In the genomic region with DNA sequence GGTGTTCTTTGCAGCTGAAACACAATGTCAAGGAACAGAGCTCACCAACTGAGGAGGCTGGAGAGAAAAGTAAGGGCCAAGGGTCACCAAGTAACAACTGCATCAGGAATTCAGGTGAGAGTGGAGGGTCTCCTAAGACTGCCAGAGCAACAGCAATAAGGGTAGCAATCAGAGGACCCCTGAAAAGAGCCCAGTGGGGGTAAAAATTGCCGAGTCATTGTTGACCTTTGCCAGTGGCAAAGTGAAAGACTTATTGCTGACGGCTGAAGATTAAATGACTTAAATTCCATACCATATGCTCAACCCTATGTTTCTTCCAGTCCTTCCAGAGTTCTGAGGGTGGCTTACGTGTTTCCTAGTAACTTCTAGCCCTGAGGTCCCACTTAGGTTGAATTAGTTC, we compare ENCODE assay signal across 16 cellular contexts. TPM values are rescaled to one million over a fixed set of nuclear protein-coding genes. Genes with fewer than 3 reads are reported as not detected.
DNase-seq lines count a peak whose midpoint lies in the region; ATAC-seq and TF ChIP-seq lines count a peak whose summit lies in the region.
"Had no signal": no experiment of that assay in that cellular context is flagged by ENCODE, and none has a peak within 500 bp of the region (broad histone marks: within the 10 kb centered on the region; RNA-seq: fewer than 3 reads in every experiment).

No MANE protein-coding gene starts in this region.

- H3K27ac ChIP-seq in GM23338 (ENCODE audit: low read depth) (no peak overlapping the region), WERI-Rb-1 (peak overlapping the region; percentile 53)
- H3K27ac ChIP-seq: HL-60 had no signal

- H3K4me3 ChIP-seq in GM23338 = no peak overlapping the region
- no peak overlapping the region for H3K4me3 ChIP-seq in WERI-Rb-1 (ENCODE audit: low read depth, low read length)

- no peaks in the 10 kb centered on the region for H4K20me1 ChIP-seq in GM23338 (replicated peaks; ENCODE audit: insufficient read depth)

- no peaks in the 10 kb centered on the region for H3K9me3 Mint-ChIP-seq in GM23338
- H3K9me3 Mint-ChIP-seq in nephron = peaks cover 2% of the 10 kb centered on the region

- H3K4me1 Mint-ChIP-seq in GM23338 = peaks cover 16% of the 10 kb centered on the region
- peaks cover 80% of the 10 kb centered on the region for H3K4me1 Mint-ChIP-seq in nephron
- H3K4me1 Mint-ChIP-seq: CD4-positive, CD25-positive, alpha-beta regulatory T cell had no signal

- H3K4me3 Mint-ChIP-seq in GM23338 (no peak overlapping the region), nephron (no peak overlapping the region)
- H3K4me3 Mint-ChIP-seq: CD4-positive, CD25-positive, alpha-beta regulatory T cell had no signal

- H3K4me2 ChIP-seq in GM23338 = no peak overlapping the region

- DNase-seq in GM23338 (ENCODE audit: low spot score) (no peak), NCI-H524 (lab: John Stamatoyannopoulos, UW) (peak; percentile 3 to 77), WERI-Rb-1 (peak; percentile 21), sciatic nerve (ENCODE audit: low spot score) (no peak), mesenteric fat pad (ENCODE audit: low spot score) (no peak)
- DNase-seq: CD4-positive, CD25-positive, alpha-beta regulatory T cell; DMS79 treated with DMSO at 0.1 percent for 48 hours; H7; NCI-H1105; NCI-H2029 treated with DMSO at 0.1 percent for 48 hours; NCI-H526 treated with DMSO at 0.1 percent for 48 hours; SIG-M5 had no signal

- H3K36me3 Mint-ChIP-seq in GM23338 (ENCODE audit: low read depth) (no peaks in the 10 kb centered on the region), nephron (ENCODE audit: low read depth) (peaks cover 4% of the 10 kb centered on the region)
- H3K36me3 Mint-ChIP-seq: CD4-positive, CD25-positive, alpha-beta regulatory T cell had no signal

- no peaks in the 10 kb centered on the region for H3K79me2 ChIP-seq in GM23338 (replicated peaks; ENCODE audit: insufficient read depth)

- H2AFZ ChIP-seq in GM23338 = peak overlapping the region; percentile 61

- H3K27me3 ChIP-seq in GM23338 (ENCODE audit: insufficient read depth) (no peaks in the 10 kb centered on the region), WERI-Rb-1 (ENCODE audit: insufficient read depth, low read depth, severe bottlenecking) (no peaks in the 10 kb centered on the region)

- ATAC-seq in GM23338 (no peak), sciatic nerve (no peak), GM18511 (IDR thresholded peaks at IDR 0.05; ENCODE audit: unreplicated experiment) (no peak)
- ATAC-seq: SK-N-SH treated with all-trans-retinoic acid at 6 μM for 48 hours had no signal

- peaks cover 2% of the 10 kb centered on the region for H3K9me3 ChIP-seq in WERI-Rb-1 (ENCODE audit: severe bottlenecking)

- H3K27ac Mint-ChIP-seq in GM23338 (0 out of 2 replicates have a peak overlapping the region, but pooled peaks have one; percentile 19), nephron (peak overlapping the region in 2 of 3 experiments; percentile 7 to 21)
- H3K27ac Mint-ChIP-seq: CD4-positive, CD25-positive, alpha-beta regulatory T cell had no signal

- peaks cover 5% of the 10 kb centered on the region; the same call in 1 of the 2 replicates for H3K9me2 ChIP-seq in GM23338 (ENCODE audit: insufficient read depth)

- H3K27me3 Mint-ChIP-seq in GM23338 (ENCODE audit: insufficient read depth, low read depth, poor library complexity) = no peaks in the 10 kb centered on the region
- H3K27me3 Mint-ChIP-seq in nephron (ENCODE audit: low read depth) = no peaks in the 10 kb centered on the region
- H3K27me3 Mint-ChIP-seq: CD4-positive, CD25-positive, alpha-beta regulatory T cell had no signal

- no peaks in the 10 kb centered on the region for H3K36me3 ChIP-seq in GM23338 (ENCODE audit: insufficient read depth)
- no peaks in the 10 kb centered on the region for H3K36me3 ChIP-seq in WERI-Rb-1

- H3K4me1 ChIP-seq in GM23338 (ENCODE audit: insufficient read depth) = peaks cover 9% of the 10 kb centered on the region

- TF ChIP-seq CTCF in GM23338 (conservative IDR thresholded peaks at IDR 0.05; ENCODE audit: low read depth in 2 of 2) = no peak
- TF ChIP-seq CTCF in WERI-Rb-1 (IDR thresholded peaks at IDR 0.05; ENCODE audit: low read depth, low read length) = no peak
- no peak for TF ChIP-seq CTCF in nephron (IDR thresholded peaks at IDR 0.05; ENCODE audit: unreplicated experiment in 3 of 3)

- H3F3A ChIP-seq in GM23338 (replicated peaks; ENCODE audit: low read depth) = no peaks in the 10 kb centered on the region

- intact Hi-C loops in sciatic nerve (cut with DNase I) = no loop called here

TF ChIP-seq in GM23338, 12 proteins besides CTCF, POLR2A, EP300 and RAD21 (continues in another document):
- TF ChIP-seq ZNF462 (CRISPR knock-in tag; IDR thresholded peaks at IDR 0.05) = no peak
- no peak for TF ChIP-seq EZH2 (IDR thresholded peaks at IDR 0.05; ENCODE audit: low read depth, unreplicated experiment)
- TF ChIP-seq ETS1 (IDR thresholded peaks at IDR 0.05) = no peak

RNA-seq across cellular contexts. Expression of gene ARHGAP42, which starts 51.9 kb away (rescaled TPM):
- total RNA-seq in GM23338 (2014; rRNA removed; shearing (Covaris generic)) = 32.2 and 35.7 TPM in 2 replicates
- 23.5 and 23.7 TPM in 2 replicates for polyA plus RNA-seq in GM23338 (2016; fragmentation: Nextera tagmentation; extraction: Ambion mirVana)
- 120 TPM for total RNA-seq in sciatic nerve
- 20.7 TPM for total RNA-seq in mesenteric fat pad
- total RNA-seq: CD4-positive, CD25-positive, alpha-beta regulatory T cell had no signal
- polyA plus RNA-seq: CD4-positive, CD25-positive, alpha-beta regulatory T cell had no signal

Comparison
In these comparisons a context has a peak if more than half of its experiments do, and no peak if none do; other contexts are left out.
1. DNase-seq: peak in NCI-H524 (2 of 2) and WERI-Rb-1 (single experiment); none in GM23338 (single experiment), sciatic nerve (single experiment) and mesenteric fat pad (single experiment).